8 cellular contexts compared by ENCODE assay signal in the genomic region with DNA sequence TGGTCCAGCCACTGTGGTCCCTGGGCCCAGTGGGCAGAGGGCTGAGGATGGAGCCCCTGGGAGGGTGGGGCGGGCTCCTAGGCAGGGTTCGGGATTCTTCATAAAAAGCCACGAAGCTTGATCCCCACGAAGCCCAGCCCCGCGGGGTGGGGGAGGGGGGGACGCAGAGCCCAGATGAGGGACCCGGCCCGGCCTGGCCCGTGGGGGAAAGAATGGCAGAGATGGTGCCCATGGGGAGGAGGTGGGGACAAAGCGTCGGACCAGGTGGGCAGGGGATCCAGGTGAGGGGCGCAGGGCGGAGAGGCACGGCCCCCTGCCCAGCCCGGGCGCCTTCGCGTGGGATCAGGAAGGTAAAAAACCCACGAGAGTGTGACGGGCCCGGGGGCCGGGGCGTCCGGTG. TPM values are rescaled to one million over a fixed set of nuclear protein-coding genes. Genes with fewer than 3 reads are reported as not detected.
DNase-seq lines count a peak whose midpoint lies in the region; ATAC-seq lines count a peak whose summit lies in the region.

No MANE protein-coding gene starts in this region.

- intact Hi-C loops in activated CD4-positive, alpha-beta T cell treated with anti-CD3 and anti-CD28 coated beads for 36 hours (cut with DNase I, micrococcal nuclease) = loop anchor here (5.0 to 10.0 kb wide), 3 partner anchors 209 to 1292 kb away; a partner anchor contains a TSS

- peak overlapping the region; percentile 70 to 84 for H3K9ac ChIP-seq in stomach smooth muscle (ENCODE audit: low read length in 2 of 2)

- no peak for DNase-seq in activated CD4-positive, alpha-beta T cell treated with anti-CD3 and anti-CD28 coated beads for 36 hours
- DNase-seq in activated CD4-positive, alpha-beta T cell treated with anti-CD3 and anti-CD28 coated beads, Interleukin-2, amount 50 U/mL, for 48 hours = no peak
- no peak for DNase-seq in activated naive CD8-positive, alpha-beta T cell treated with anti-CD3 and anti-CD28 coated beads for 36 hours
- DNase-seq in immature natural killer cell = no peak
- DNase-seq in NCI-H1092 (lab: John Stamatoyannopoulos, UW) = no peak

- CTCF ChIA-PET in activated CD4-positive, alpha-beta T cell treated with anti-CD3 and anti-CD28 coated beads for 36 hours (lab: Charles Lee) = interaction anchor here (0.6 to 4.5 kb wide), 4 partner anchors 12 to 79 kb away, joined by 4 to 50 read pairs (median 6); no protein-coding TSS in a partner anchor

- H3K36me3 ChIP-seq in stomach smooth muscle (ENCODE audit: control insufficient read depth in 2 of 2, insufficient read depth in 2 of 2, low read length in 2 of 2) = no peaks in the 10 kb centered on the region

- H3K4me1 ChIP-seq in stomach smooth muscle (ENCODE audit: control insufficient read depth, insufficient read depth, low read length) = peaks cover 19% of the 10 kb centered on the region

- no peaks in the 10 kb centered on the region for H3K36me3 Mint-ChIP-seq in activated CD4-positive, alpha-beta T cell treated with anti-CD3 and anti-CD28 coated beads for 36 hours (ENCODE audit: low read depth)
- H3K36me3 Mint-ChIP-seq in activated naive CD8-positive, alpha-beta T cell treated with anti-CD3 and anti-CD28 coated beads for 36 hours = no peaks in the 10 kb centered on the region
- H3K36me3 Mint-ChIP-seq in immature natural killer cell = no peaks in the 10 kb centered on the region

- H3K4me3 Mint-ChIP-seq in activated CD4-positive, alpha-beta T cell treated with anti-CD3 and anti-CD28 coated beads for 36 hours = peak overlapping the region; percentile 72
- peak overlapping the region; percentile 58 for H3K4me3 Mint-ChIP-seq in activated naive CD8-positive, alpha-beta T cell treated with anti-CD3 and anti-CD28 coated beads for 36 hours
- H3K4me3 Mint-ChIP-seq in immature natural killer cell = peak overlapping the region; percentile 27 to 71 (median 56)

- peak overlapping the region; percentile 64 to 81 for H3K4me3 ChIP-seq in stomach smooth muscle (ENCODE audit: low read length in 2 of 2)

- POLR2A ChIA-PET in activated CD4-positive, alpha-beta T cell treated with anti-CD3 and anti-CD28 coated beads for 36 hours (lab: Charles Lee) = no interaction called here

- H3K9me3 ChIP-seq in stomach smooth muscle (ENCODE audit: control insufficient read depth in 2 of 2, low read length in 2 of 2) = no peaks in the 10 kb centered on the region

- H3K27ac Mint-ChIP-seq in activated CD4-positive, alpha-beta T cell treated with anti-CD3 and anti-CD28 coated beads for 36 hours = no peak overlapping the region
- peak overlapping the region; percentile 73 for H3K27ac Mint-ChIP-seq in activated naive CD8-positive, alpha-beta T cell treated with anti-CD3 and anti-CD28 coated beads for 36 hours
- H3K27ac Mint-ChIP-seq in immature natural killer cell = peak overlapping the region in 1 of 6 donors; percentile 74

- H3K27me3 ChIP-seq in stomach smooth muscle (ENCODE audit: control insufficient read depth in 1 of 2, insufficient read depth in 2 of 2, low read length in 2 of 2) = no peaks in the 10 kb centered on the region

- H3K4me1 Mint-ChIP-seq in activated CD4-positive, alpha-beta T cell treated with anti-CD3 and anti-CD28 coated beads for 36 hours = peaks cover 27% of the 10 kb centered on the region
- peaks cover 25% of the 10 kb centered on the region for H3K4me1 Mint-ChIP-seq in activated naive CD8-positive, alpha-beta T cell treated with anti-CD3 and anti-CD28 coated beads for 36 hours
- peaks cover 27 to 34% of the 10 kb centered on the region in 2 donors for H3K4me1 Mint-ChIP-seq in immature natural killer cell

- peak overlapping the region; percentile 53 for H3K27ac ChIP-seq in stomach smooth muscle (ENCODE audit: low read length)

- no peaks in the 10 kb centered on the region for H3K9me3 Mint-ChIP-seq in activated CD4-positive, alpha-beta T cell treated with anti-CD3 and anti-CD28 coated beads for 36 hours (ENCODE audit: low read depth)
- no peaks in the 10 kb centered on the region for H3K9me3 Mint-ChIP-seq in activated naive CD8-positive, alpha-beta T cell treated with anti-CD3 and anti-CD28 coated beads for 36 hours
- no peaks in the 10 kb centered on the region for H3K9me3 Mint-ChIP-seq in immature natural killer cell

- ATAC-seq in activated CD4-positive, alpha-beta T cell treated with anti-CD3 and anti-CD28 coated beads for 36 hours = peak; percentile 2
- ATAC-seq in GM18868 (IDR thresholded peaks at IDR 0.05; ENCODE audit: unreplicated experiment) = no peak
- no peak for ATAC-seq in HG03095 (IDR thresholded peaks at IDR 0.05; ENCODE audit: unreplicated experiment)

- no peaks in the 10 kb centered on the region for H3K27me3 Mint-ChIP-seq in activated CD4-positive, alpha-beta T cell treated with anti-CD3 and anti-CD28 coated beads for 36 hours
- H3K27me3 Mint-ChIP-seq in activated naive CD8-positive, alpha-beta T cell treated with anti-CD3 and anti-CD28 coated beads for 36 hours = no peaks in the 10 kb centered on the region
- peaks cover 0 to 13% (median 2%) of the 10 kb centered on the region in 3 donors for H3K27me3 Mint-ChIP-seq in immature natural killer cell (ENCODE audit: low read depth in 3 of 3)

RNA-seq across cellular contexts. Expression of a gene that starts 6.0 kb away (rescaled TPM):
- total RNA-seq in activated CD4-positive, alpha-beta T cell treated with anti-CD3 and anti-CD28 coated beads for 36 hours = 10 to 100 TPM; 42.4 to 45.0 TPM
- 10 to 100 TPM; 67.4 to 68.1 TPM for total RNA-seq in activated naive CD8-positive, alpha-beta T cell treated with anti-CD3 and anti-CD28 coated beads for 36 hours
- 100 to 1,000 TPM in 2 of 3 donors, 10 to 100 TPM in 1; 96.5 to 169 (median 114) TPM for polyA plus RNA-seq in immature natural killer cell
